4 cellular contexts compared by ENCODE assay signal in the genomic region with DNA sequence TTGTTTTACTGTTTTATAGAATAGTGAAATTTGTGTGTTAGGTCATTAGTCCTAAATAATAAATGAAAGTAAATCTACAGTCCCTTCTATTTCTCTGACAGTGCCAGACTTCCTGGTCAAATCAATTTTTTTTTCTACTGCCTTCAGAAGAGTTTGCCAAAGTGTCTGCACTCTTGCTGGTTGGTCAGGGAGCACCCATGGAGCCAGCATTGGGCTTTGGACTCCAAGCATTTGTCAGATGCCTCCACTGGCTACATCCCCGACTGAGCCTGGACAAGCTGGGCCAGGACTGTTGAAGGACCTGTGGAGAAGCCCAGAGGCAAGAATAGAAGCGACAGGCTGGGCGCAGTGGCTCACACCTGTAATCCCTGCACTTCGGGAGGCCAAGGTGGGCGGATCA.
"Had no signal": no experiment of that assay in that cellular context is flagged by ENCODE, and none has a peak within 500 bp of the region (broad histone marks: within the 10 kb centered on the region; RNA-seq: fewer than 3 reads in every experiment).

No MANE protein-coding gene starts in this region.

- H3K4me3 ChIP-seq: GM23338 had no signal

- DNase-seq: H9, HCEC 1CT, KBM-7 had no signal

- ATAC-seq: GM23338 had no signal
